ENCODE assay signal across 13 cellular contexts in the genomic region with DNA sequence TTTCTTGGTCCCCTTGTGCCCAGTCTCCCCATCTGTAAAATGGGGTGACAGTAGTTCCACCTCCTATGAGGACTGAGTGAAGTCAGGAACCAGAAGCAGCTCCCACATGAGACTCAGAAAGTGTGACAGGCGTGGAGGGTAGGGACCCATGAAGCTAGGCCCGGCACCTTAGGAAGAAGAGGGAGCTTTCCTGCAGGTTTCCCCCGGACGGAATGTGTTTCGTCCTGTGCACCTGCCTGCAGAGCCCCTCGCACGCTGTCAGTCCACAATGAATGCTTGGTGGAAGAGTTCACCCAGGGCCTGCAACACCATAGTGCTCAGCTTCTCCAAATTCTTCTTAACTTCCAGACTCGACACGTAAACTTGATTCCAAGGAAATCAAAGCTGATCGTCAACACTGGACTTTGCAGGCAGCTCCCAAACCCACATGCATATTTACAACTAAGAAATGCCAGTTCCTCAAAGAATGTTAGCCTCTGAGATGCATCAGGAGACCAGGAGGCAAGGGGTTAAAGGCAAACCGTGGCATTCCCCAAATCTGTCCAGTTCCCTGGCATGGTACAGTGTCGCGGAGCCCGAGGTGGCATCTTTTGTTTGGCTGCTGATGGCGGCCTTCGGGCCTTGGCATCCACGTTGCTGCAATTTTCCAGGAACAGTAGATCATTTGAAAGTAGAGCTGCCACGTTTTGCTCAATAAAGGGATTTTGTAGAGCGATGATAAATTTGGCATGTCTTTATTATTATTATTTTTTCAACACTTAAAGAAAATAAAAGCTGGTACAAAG. TPM values are rescaled to one million over a fixed set of nuclear protein-coding genes. Genes with fewer than 3 reads are reported as not detected.
A peak's percentile ranks its signal among the peaks of the same experiment; 100 is the strongest.
DNase-seq lines count a peak whose midpoint lies in the region; ATAC-seq and TF ChIP-seq lines count a peak whose summit lies in the region.
"Had no signal": no experiment of that assay in that cellular context is flagged by ENCODE, and none has a peak within 500 bp of the region (broad histone marks: within the 10 kb centered on the region; RNA-seq: fewer than 3 reads in every experiment).

No MANE protein-coding gene starts in this region.

- 3% methylated on average over 9 of the region's 19 CpGs for WGBS in right lobe of liver (ENCODE audit: insufficient coverage, low coverage, low lambda C conversion rate, missing lambda C conversion rate)

- no peaks in the 10 kb centered on the region for H3K27me3 Mint-ChIP-seq in activated T-cell treated with anti-CD3 and anti-CD28 coated beads, Interleukin-2, amount 50 U/mL, for 72 hours (ENCODE audit: low read depth)
- peaks cover 3 to 9% (median 4%) of the 10 kb centered on the region in 3 donors for H3K27me3 Mint-ChIP-seq in immature natural killer cell (ENCODE audit: low read depth in 3 of 3)
- H3K27me3 Mint-ChIP-seq: central memory CD8-positive, alpha-beta T cell had no signal

- peaks cover 20 to 64% of the 10 kb centered on the region in 2 donors for H3K4me1 ChIP-seq in ascending aorta
- peaks cover 0 to 94% (median 49%) of the 10 kb centered on the region in 4 donors for H3K4me1 ChIP-seq in right lobe of liver
- peaks cover 46 to 88% of the 10 kb centered on the region in 2 donors for H3K4me1 ChIP-seq in thoracic aorta (ENCODE audit: control insufficient read depth in 1 of 2, low read depth in 2 of 2)

- H3K27ac ChIP-seq in ascending aorta = peak overlapping the region; percentile 58 to 59
- peak overlapping the region; percentile 28 to 87 (median 82) for H3K27ac ChIP-seq in right lobe of liver
- H3K27ac ChIP-seq in thoracic aorta = peak overlapping the region; percentile 42 to 66
- H3K27ac ChIP-seq: VCaP had no signal

- no peaks in the 10 kb centered on the region for H3K9me3 Mint-ChIP-seq in activated T-cell treated with anti-CD3 and anti-CD28 coated beads, Interleukin-2, amount 50 U/mL, for 72 hours
- no peaks in the 10 kb centered on the region for H3K9me3 Mint-ChIP-seq in immature natural killer cell
- H3K9me3 Mint-ChIP-seq: activated T-cell treated with anti-CD3 and anti-CD28 coated beads, Interleukin-2, amount 50 U/mL, for 4 hours; central memory CD8-positive, alpha-beta T cell; IgD-negative memory B cell had no signal

- ATAC-seq in activated T-cell treated with anti-CD3 and anti-CD28 coated beads, Interleukin-2, amount 50 U/mL, for 72 hours (replicated peaks in 1 of 2) = no peak
- ATAC-seq in right lobe of liver = peak in 2 of 4 donors; percentile 3 to 18
- no peak for ATAC-seq in thoracic aorta (ENCODE audit: insufficient number of reproducible peaks, low FRiP score, low read depth)
- no peak for ATAC-seq in HG03457 (IDR thresholded peaks at IDR 0.05; ENCODE audit: unreplicated experiment)
- ATAC-seq: activated T-cell treated with anti-CD3 and anti-CD28 coated beads, Interleukin-2, amount 50 U/mL, for 4 hours had no signal

- intact Hi-C loops in ascending aorta (cut with DNase I) = no loop called here
- intact Hi-C loops in right lobe of liver (cut with DNase I) = loop anchor here in 1 of 2 donors (10.0 kb wide), 1 partner anchor 47 kb away; no protein-coding TSS in a partner anchor

- no peaks in the 10 kb centered on the region for H3K36me3 Mint-ChIP-seq in activated T-cell treated with anti-CD3 and anti-CD28 coated beads, Interleukin-2, amount 50 U/mL, for 72 hours (ENCODE audit: insufficient read depth in 2 of 2)
- no peaks in the 10 kb centered on the region for H3K36me3 Mint-ChIP-seq in immature natural killer cell
- H3K36me3 Mint-ChIP-seq: IgD-negative memory B cell had no signal

- H3K4me1 Mint-ChIP-seq in activated T-cell treated with anti-CD3 and anti-CD28 coated beads, Interleukin-2, amount 50 U/mL, for 72 hours (ENCODE audit: low read depth) = peaks cover 54% of the 10 kb centered on the region
- peaks cover 11 to 34% of the 10 kb centered on the region in 2 donors for H3K4me1 Mint-ChIP-seq in immature natural killer cell

- TF ChIP-seq POLR2A in right lobe of liver (IDR thresholded peaks at IDR 0.05) = no peak

- H3K27me3 ChIP-seq in ascending aorta = no peaks in the 10 kb centered on the region
- no peaks in the 10 kb centered on the region for H3K27me3 ChIP-seq in right lobe of liver
- H3K27me3 ChIP-seq in thoracic aorta (replicated peaks; ENCODE audit: insufficient read depth) = no peaks in the 10 kb centered on the region

- no peak overlapping the region for H3K27ac Mint-ChIP-seq in activated T-cell treated with anti-CD3 and anti-CD28 coated beads, Interleukin-2, amount 50 U/mL, for 72 hours
- H3K27ac Mint-ChIP-seq in immature natural killer cell = no peak overlapping the region

- no peaks in the 10 kb centered on the region for H3K36me3 ChIP-seq in ascending aorta
- H3K36me3 ChIP-seq in right lobe of liver = no peaks in the 10 kb centered on the region
- no peaks in the 10 kb centered on the region for H3K36me3 ChIP-seq in thoracic aorta

- no peaks in the 10 kb centered on the region for H3K9me3 ChIP-seq in ascending aorta
- no peaks in the 10 kb centered on the region for H3K9me3 ChIP-seq in right lobe of liver
- no peaks in the 10 kb centered on the region for H3K9me3 ChIP-seq in thoracic aorta

- H3K4me3 ChIP-seq in ascending aorta (peak overlapping the region in 1 of 2 donors; percentile 38), right lobe of liver (no peak overlapping the region), thoracic aorta (peak overlapping the region; percentile 22)

- no peak for DNase-seq in activated T-cell treated with anti-CD3 and anti-CD28 coated beads, Interleukin-2, amount 50 U/mL, for 72 hours
- DNase-seq in activated T-cell treated with anti-CD3 and anti-CD28 coated beads, Interleukin-2, amount 50 U/mL, for 48 hours = no peak
- no peak for DNase-seq in ascending aorta (ENCODE audit: low spot score in 2 of 2)
- peak in 1 of 3 donors; percentile 29 for DNase-seq in right lobe of liver
- no peak for DNase-seq in thoracic aorta (ENCODE audit: low spot score)
- no peak for DNase-seq in immature natural killer cell
- DNase-seq in mesenteric fat pad (ENCODE audit: low spot score) = no peak
- DNase-seq: activated T-cell treated with anti-CD3 and anti-CD28 coated beads, Interleukin-2, amount 50 U/mL, for 4 hours; NCI-H2171 treated with DMSO at 0.1 percent for 48 hours had no signal

- TF ChIP-seq CTCF in ascending aorta (IDR thresholded peaks at IDR 0.05) (no peak), right lobe of liver (IDR thresholded peaks at IDR 0.05) (no peak), thoracic aorta (IDR thresholded peaks at IDR 0.05) (no peak)

- peak overlapping the region; percentile 10 to 20 for H3K4me3 Mint-ChIP-seq in activated T-cell treated with anti-CD3 and anti-CD28 coated beads, Interleukin-2, amount 50 U/mL, for 72 hours
- H3K4me3 Mint-ChIP-seq in immature natural killer cell = no peak overlapping the region
- H3K4me3 Mint-ChIP-seq: activated T-cell treated with anti-CD3 and anti-CD28 coated beads, Interleukin-2, amount 50 U/mL, for 4 hours; central memory CD8-positive, alpha-beta T cell had no signal

RNA-seq across cellular contexts. Expression of a gene that starts 15.4 kb away (rescaled TPM):
- total RNA-seq in activated T-cell treated with anti-CD3 and anti-CD28 coated beads, Interleukin-2, amount 50 U/mL, for 72 hours = 1 to 10 TPM; 6.8 to 9.3 TPM
- total RNA-seq in ascending aorta (130 TPM), right lobe of liver (100 to 1,000 TPM in 2 of 6 experiments, 10 to 100 TPM in 4; 74.4 to 120 (median 88.2) TPM), thoracic aorta (10 to 100 TPM; 67.2 to 99.1 TPM), mesenteric fat pad (59.9 TPM)
- polyA plus RNA-seq in immature natural killer cell = 1 to 10 TPM in 1 of 3 donors, under 1 TPM in 2; 0.03 to 1.2 (median 0.66) TPM

RNA-seq across cellular contexts. Expression of a gene that starts 56.0 kb away (rescaled TPM):
- 10 to 100 TPM; 24.7 to 28.4 TPM for total RNA-seq in activated T-cell treated with anti-CD3 and anti-CD28 coated beads, Interleukin-2, amount 50 U/mL, for 72 hours
- 123 TPM for total RNA-seq in ascending aorta
- total RNA-seq in right lobe of liver = 10 to 100 TPM; 39.4 to 70.9 (median 62.4) TPM
- 10 to 100 TPM; 37.9 to 63.0 TPM for total RNA-seq in thoracic aorta
- 10 to 100 TPM; 10.4 to 27.1 (median 12.6) TPM for polyA plus RNA-seq in immature natural killer cell
- total RNA-seq in mesenteric fat pad = 50.9 TPM

Comparison
In these comparisons a context has a peak if more than half of its experiments do, and no peak if none do; other contexts are left out.
1. H3K4me3 Mint-ChIP-seq: peak in activated T-cell treated with anti-CD3 and anti-CD28 coated beads, Interleukin-2, amount 50 U/mL, for 72 hours (2 of 2); none in immature natural killer cell (0 of 5).
2. Peak in every context shown above with its lines, with median percentiles within 50 percentile points of each other: H3K27ac ChIP-seq.